Comparison of ENCODE assay signal across 8 cellular contexts in the genomic region with DNA sequence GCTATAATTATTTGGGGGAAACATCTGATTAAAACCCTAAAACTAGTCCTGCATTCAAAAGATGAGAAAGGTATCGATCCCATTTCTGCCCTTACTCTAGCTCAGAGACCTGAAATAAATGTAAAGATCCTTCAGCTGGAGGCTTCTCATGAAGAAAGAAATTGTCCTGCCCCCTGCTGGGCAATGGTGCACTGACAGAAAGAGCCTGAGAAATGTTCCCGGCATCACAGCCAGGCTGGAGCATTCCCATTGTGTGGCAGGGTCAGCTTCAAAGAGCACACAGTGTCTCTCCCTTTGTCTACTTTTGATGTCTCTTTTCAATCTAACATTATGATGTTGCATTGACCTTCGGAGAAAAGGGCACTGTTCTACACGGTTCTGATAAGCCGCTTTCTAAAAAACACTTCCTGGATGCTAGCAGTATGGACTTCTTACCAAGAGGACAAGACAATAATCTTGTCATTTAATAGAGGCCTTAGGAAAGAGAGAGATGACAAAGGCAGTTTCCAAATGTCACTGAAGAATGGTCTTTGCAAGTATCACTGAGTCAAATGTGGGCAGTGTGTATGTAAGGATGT.
A peak's percentile ranks its signal among the peaks of the same experiment; 100 is the strongest.
DNase-seq lines count a peak whose midpoint lies in the region; ATAC-seq and TF ChIP-seq lines count a peak whose summit lies in the region.

No MANE protein-coding gene starts in this region.

- POLR2A ChIA-PET in WTC11 (lab: Charles Lee): no interaction called here

- peak; percentile 62 for TF ChIP-seq CTCF in WTC11 (IDR thresholded peaks at IDR 0.05)

- no peaks in the 10 kb centered on the region for H3K36me3 Mint-ChIP-seq in WTC11
- H3K36me3 Mint-ChIP-seq in natural killer cell treated with Interleukin-12 subunit alpha and Interleukin-12 subunit beta and Interleukin-15 and Interleukin-18, amount 100 ng/mL, for 72 hours: no peaks in the 10 kb centered on the region

- DNase-seq in NCI-H1417 (lab: John Stamatoyannopoulos, UW) (peak in 2 of 3 experiments; percentile 10 to 24), NCI-H1417 treated with DMSO at 0.1 percent for 48 hours (lab: John Stamatoyannopoulos, UW) (no peak), WTC11 (ENCODE audit: low spot score) (peak; percentile 77), left ventricle myocardium superior (peak; percentile 57), sciatic nerve (ENCODE audit: low spot score) (peak; percentile 59)
- no peak for DNase-seq in activated CD8-positive, alpha-beta memory T cell treated with anti-CD3 and anti-CD28 coated beads for 24 hours
- DNase-seq in natural killer cell treated with Interleukin-12 subunit alpha and Interleukin-12 subunit beta and Interleukin-15 and Interleukin-18, amount 100 ng/mL, for 72 hours (ENCODE audit: low spot score): no peak

- no peaks in the 10 kb centered on the region for H3K9me3 Mint-ChIP-seq in WTC11
- H3K9me3 Mint-ChIP-seq in natural killer cell treated with Interleukin-12 subunit alpha and Interleukin-12 subunit beta and Interleukin-15 and Interleukin-18, amount 100 ng/mL, for 72 hours: no peaks in the 10 kb centered on the region

- no peaks in the 10 kb centered on the region for H3K27me3 Mint-ChIP-seq in WTC11 (ENCODE audit: low read depth)
- H3K27me3 Mint-ChIP-seq in natural killer cell treated with Interleukin-12 subunit alpha and Interleukin-12 subunit beta and Interleukin-15 and Interleukin-18, amount 100 ng/mL, for 72 hours: no peaks in the 10 kb centered on the region

- peak; percentile 59 for ATAC-seq in HG02885 (IDR thresholded peaks at IDR 0.05; ENCODE audit: poor library complexity, unreplicated experiment)
- ATAC-seq in WTC11: peak; percentile 80
- ATAC-seq in left ventricle myocardium superior: peak; percentile 69
- ATAC-seq in sciatic nerve: peak; percentile 48
- no peak for ATAC-seq in natural killer cell treated with Interleukin-12 subunit alpha and Interleukin-12 subunit beta and Interleukin-15 and Interleukin-18, amount 100 ng/mL, for 72 hours

- CTCF ChIA-PET in WTC11 (lab: Charles Lee): interaction anchor here (0.6 to 2.2 kb wide), 28 partner anchors 10 to 1707 kb away, joined by 3 to 23 read pairs (median 4); no protein-coding TSS in a partner anchor

- peaks cover 41% of the 10 kb centered on the region for H3K4me1 Mint-ChIP-seq in WTC11
- no peaks in the 10 kb centered on the region for H3K4me1 Mint-ChIP-seq in natural killer cell treated with Interleukin-12 subunit alpha and Interleukin-12 subunit beta and Interleukin-15 and Interleukin-18, amount 100 ng/mL, for 72 hours (ENCODE audit: low read depth in 2 of 2)

- peak overlapping the region; percentile 51; the same call in 1 of the 2 replicates for H3K27ac Mint-ChIP-seq in WTC11
- H3K27ac Mint-ChIP-seq in natural killer cell treated with Interleukin-12 subunit alpha and Interleukin-12 subunit beta and Interleukin-15 and Interleukin-18, amount 100 ng/mL, for 72 hours: no peak overlapping the region

- intact Hi-C loops in left ventricle myocardium superior (cut with micrococcal nuclease) (no loop called here), sciatic nerve (cut with DNase I) (no loop called here)

- no peak overlapping the region for H3K4me3 Mint-ChIP-seq in WTC11
- H3K4me3 Mint-ChIP-seq in natural killer cell treated with Interleukin-12 subunit alpha and Interleukin-12 subunit beta and Interleukin-15 and Interleukin-18, amount 100 ng/mL, for 72 hours: no peak overlapping the region

TF ChIP-seq in WTC11, 78 proteins besides CTCF, POLR2A, EP300 and RAD21:
- TF ChIP-seq ZNF232 (CRISPR knock-in tag; IDR thresholded peaks at IDR 0.05) (no peak), TEAD1 (CRISPR knock-in tag; IDR thresholded peaks at IDR 0.05) (no peak), SOX15 (CRISPR knock-in tag; IDR thresholded peaks at IDR 0.05) (no peak), GRHL2 (CRISPR knock-in tag; IDR thresholded peaks at IDR 0.05; ENCODE audit: insufficient replicate concordance, severe bottlenecking) (no peak), EMX1 (CRISPR knock-in tag; IDR thresholded peaks at IDR 0.05) (no peak), FOXK1 (CRISPR knock-in tag; IDR thresholded peaks at IDR 0.05) (no peak), JAZF1 (CRISPR knock-in tag; IDR thresholded peaks at IDR 0.05) (no peak), HMGA2 (CRISPR knock-in tag; IDR thresholded peaks at IDR 0.05) (no peak), IRF2 (CRISPR knock-in tag; IDR thresholded peaks at IDR 0.05; ENCODE audit: borderline replicate concordance, low read depth) (no peak)
- TF ChIP-seq, protein P1, sequence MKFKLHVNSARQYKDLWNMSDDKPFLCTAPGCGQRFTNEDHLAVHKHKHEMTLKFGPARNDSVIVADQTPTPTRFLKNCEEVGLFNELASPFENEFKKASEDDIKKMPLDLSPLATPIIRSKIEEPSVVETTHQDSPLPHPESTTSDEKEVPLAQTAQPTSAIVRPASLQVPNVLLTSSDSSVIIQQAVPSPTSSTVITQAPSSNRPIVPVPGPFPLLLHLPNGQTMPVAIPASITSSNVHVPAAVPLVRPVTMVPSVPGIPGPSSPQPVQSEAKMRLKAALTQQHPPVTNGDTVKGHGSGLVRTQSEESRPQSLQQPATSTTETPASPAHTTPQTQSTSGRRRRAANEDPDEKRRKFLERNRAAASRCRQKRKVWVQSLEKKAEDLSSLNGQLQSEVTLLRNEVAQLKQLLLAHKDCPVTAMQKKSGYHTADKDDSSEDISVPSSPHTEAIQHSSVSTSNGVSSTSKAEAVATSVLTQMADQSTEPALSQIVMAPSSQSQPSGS (CRISPR knock-in tag; IDR thresholded peaks at IDR 0.05; ENCODE audit: borderline replicate concordance, low read depth): no peak
- TF ChIP-seq, protein P2, sequence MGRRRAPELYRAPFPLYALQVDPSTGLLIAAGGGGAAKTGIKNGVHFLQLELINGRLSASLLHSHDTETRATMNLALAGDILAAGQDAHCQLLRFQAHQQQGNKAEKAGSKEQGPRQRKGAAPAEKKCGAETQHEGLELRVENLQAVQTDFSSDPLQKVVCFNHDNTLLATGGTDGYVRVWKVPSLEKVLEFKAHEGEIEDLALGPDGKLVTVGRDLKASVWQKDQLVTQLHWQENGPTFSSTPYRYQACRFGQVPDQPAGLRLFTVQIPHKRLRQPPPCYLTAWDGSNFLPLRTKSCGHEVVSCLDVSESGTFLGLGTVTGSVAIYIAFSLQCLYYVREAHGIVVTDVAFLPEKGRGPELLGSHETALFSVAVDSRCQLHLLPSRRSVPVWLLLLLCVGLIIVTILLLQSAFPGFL (CRISPR knock-in tag; IDR thresholded peaks at IDR 0.05; ENCODE audit: borderline replicate concordance): no peak
- TF ChIP-seq, protein P3, sequence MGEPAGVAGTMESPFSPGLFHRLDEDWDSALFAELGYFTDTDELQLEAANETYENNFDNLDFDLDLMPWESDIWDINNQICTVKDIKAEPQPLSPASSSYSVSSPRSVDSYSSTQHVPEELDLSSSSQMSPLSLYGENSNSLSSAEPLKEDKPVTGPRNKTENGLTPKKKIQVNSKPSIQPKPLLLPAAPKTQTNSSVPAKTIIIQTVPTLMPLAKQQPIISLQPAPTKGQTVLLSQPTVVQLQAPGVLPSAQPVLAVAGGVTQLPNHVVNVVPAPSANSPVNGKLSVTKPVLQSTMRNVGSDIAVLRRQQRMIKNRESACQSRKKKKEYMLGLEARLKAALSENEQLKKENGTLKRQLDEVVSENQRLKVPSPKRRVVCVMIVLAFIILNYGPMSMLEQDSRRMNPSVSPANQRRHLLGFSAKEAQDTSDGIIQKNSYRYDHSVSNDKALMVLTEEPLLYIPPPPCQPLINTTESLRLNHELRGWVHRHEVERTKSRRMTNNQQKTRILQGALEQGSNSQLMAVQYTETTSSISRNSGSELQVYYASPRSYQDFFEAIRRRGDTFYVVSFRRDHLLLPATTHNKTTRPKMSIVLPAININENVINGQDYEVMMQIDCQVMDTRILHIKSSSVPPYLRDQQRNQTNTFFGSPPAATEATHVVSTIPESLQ (CRISPR knock-in tag; IDR thresholded peaks at IDR 0.05): no peak
- TF ChIP-seq, protein P4, sequence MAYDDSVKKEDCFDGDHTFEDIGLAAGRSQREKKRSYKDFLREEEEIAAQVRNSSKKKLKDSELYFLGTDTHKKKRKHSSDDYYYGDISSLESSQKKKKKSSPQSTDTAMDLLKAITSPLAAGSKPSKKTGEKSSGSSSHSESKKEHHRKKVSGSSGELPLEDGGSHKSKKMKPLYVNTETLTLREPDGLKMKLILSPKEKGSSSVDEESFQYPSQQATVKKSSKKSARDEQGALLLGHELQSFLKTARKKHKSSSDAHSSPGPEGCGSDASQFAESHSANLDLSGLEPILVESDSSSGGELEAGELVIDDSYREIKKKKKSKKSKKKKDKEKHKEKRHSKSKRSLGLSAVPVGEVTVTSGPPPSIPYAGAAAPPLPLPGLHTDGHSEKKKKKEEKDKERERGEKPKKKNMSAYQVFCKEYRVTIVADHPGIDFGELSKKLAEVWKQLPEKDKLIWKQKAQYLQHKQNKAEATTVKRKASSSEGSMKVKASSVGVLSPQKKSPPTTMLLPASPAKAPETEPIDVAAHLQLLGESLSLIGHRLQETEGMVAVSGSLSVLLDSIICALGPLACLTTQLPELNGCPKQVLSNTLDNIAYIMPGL (CRISPR knock-in tag; IDR thresholded peaks at IDR 0.05): no peak

Comparison
In these comparisons a context has a peak if more than half of its experiments do, and no peak if none do; other contexts are left out.
1. DNase-seq: peak in NCI-H1417 (2 of 3), WTC11 (single experiment), left ventricle myocardium superior (single experiment) and sciatic nerve (single experiment); none in NCI-H1417 treated with DMSO at 0.1 percent for 48 hours (single experiment), activated CD8-positive, alpha-beta memory T cell treated with anti-CD3 and anti-CD28 coated beads for 24 hours (single experiment) and natural killer cell treated with Interleukin-12 subunit alpha and Interleukin-12 subunit beta and Interleukin-15 and Interleukin-18, amount 100 ng/mL, for 72 hours (single experiment).
2. ATAC-seq: peak in HG02885 (single experiment), WTC11 (single experiment), left ventricle myocardium superior (single experiment) and sciatic nerve (single experiment); none in natural killer cell treated with Interleukin-12 subunit alpha and Interleukin-12 subunit beta and Interleukin-15 and Interleukin-18, amount 100 ng/mL, for 72 hours (0 of 2).